Comparison of ENCODE assay signal across 1 cellular context in genomic region chr1:112619518-112620458, GRCh38.
TF ChIP-seq lines count a peak whose summit lies in the region.

TSS of gene CAPZA1 (plus strand) at chr1:112619832. CDS start at chr1:112619845, 13 bp downstream.

TF ChIP-seq in WTC11, 78 proteins besides CTCF, POLR2A, EP300 and RAD21 (continued from another document):
- TF ChIP-seq, protein P1, sequence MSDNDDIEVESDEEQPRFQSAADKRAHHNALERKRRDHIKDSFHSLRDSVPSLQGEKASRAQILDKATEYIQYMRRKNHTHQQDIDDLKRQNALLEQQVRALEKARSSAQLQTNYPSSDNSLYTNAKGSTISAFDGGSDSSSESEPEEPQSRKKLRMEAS (CRISPR knock-in tag; IDR thresholded peaks at IDR 0.05) = peak; percentile 48
- TF ChIP-seq, protein P2, sequence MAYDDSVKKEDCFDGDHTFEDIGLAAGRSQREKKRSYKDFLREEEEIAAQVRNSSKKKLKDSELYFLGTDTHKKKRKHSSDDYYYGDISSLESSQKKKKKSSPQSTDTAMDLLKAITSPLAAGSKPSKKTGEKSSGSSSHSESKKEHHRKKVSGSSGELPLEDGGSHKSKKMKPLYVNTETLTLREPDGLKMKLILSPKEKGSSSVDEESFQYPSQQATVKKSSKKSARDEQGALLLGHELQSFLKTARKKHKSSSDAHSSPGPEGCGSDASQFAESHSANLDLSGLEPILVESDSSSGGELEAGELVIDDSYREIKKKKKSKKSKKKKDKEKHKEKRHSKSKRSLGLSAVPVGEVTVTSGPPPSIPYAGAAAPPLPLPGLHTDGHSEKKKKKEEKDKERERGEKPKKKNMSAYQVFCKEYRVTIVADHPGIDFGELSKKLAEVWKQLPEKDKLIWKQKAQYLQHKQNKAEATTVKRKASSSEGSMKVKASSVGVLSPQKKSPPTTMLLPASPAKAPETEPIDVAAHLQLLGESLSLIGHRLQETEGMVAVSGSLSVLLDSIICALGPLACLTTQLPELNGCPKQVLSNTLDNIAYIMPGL (CRISPR knock-in tag; IDR thresholded peaks at IDR 0.05) = peak; percentile 83
- 0 out of 2 replicates have a peak, but pooled peaks have one; percentile 31 for TF ChIP-seq NR2C2 (CRISPR knock-in tag; IDR thresholded peaks at IDR 0.05)
- peak; percentile 81 for TF ChIP-seq GABPB1 (CRISPR knock-in tag; IDR thresholded peaks at IDR 0.05)
- 0 out of 2 replicates have a peak, but pooled peaks have one; percentile 3 for TF ChIP-seq IRF2 (CRISPR knock-in tag; IDR thresholded peaks at IDR 0.05; ENCODE audit: borderline replicate concordance, low read depth)
- peak; percentile 82; the same call in 1 of the 2 replicates for TF ChIP-seq CREM (CRISPR knock-in tag; IDR thresholded peaks at IDR 0.05)
- peak; percentile 15; the same call in 1 of the 2 replicates for TF ChIP-seq TEAD1 (CRISPR knock-in tag; IDR thresholded peaks at IDR 0.05)
- TF ChIP-seq, protein P3, sequence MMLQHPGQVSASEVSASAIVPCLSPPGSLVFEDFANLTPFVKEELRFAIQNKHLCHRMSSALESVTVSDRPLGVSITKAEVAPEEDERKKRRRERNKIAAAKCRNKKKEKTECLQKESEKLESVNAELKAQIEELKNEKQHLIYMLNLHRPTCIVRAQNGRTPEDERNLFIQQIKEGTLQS (CRISPR knock-in tag; conservative IDR thresholded peaks at IDR 0.05) = no peak
